In genomic region chr7:88361357-88361756, GRCh38 we compare ENCODE assay signal across 19 cellular contexts.
DNase-seq lines count a peak whose midpoint lies in the region; TF ChIP-seq lines count a peak whose summit lies in the region.
"Had no signal": no experiment of that assay in that cellular context is flagged by ENCODE, and none has a peak within 500 bp of the region (broad histone marks: within the 10 kb centered on the region; RNA-seq: fewer than 3 reads in every experiment).

No MANE protein-coding gene starts in this region.

- H3K27me3 Mint-ChIP-seq in nephron progenitor cell (ENCODE audit: low read depth, poor library complexity), result no peaks in the 10 kb centered on the region
- H3K27me3 Mint-ChIP-seq: memory B cell had no signal

- H3K9me3 Mint-ChIP-seq in nephron progenitor cell, result peaks cover 19% of the 10 kb centered on the region
- H3K9me3 Mint-ChIP-seq: activated CD4-positive, alpha-beta T cell treated with anti-CD3 and anti-CD28 coated beads, Interleukin-2, amount 10 ng/mL, durations not matched to agents 24 days and 14 days; endodermal cell; memory B cell; neural progenitor cell; stimulated activated naive B cell treated with anti-CD40 and anti-IgM and Interleukin-4, amounts not matched to agents 10 μg/mL and 1 μg/mL and 100 μg/mL, for 72 hours had no signal

- peaks cover 41% of the 10 kb centered on the region for H3K4me1 Mint-ChIP-seq in nephron progenitor cell

- no peaks in the 10 kb centered on the region for H3K36me3 Mint-ChIP-seq in nephron progenitor cell (ENCODE audit: low read depth)
- H3K36me3 Mint-ChIP-seq: memory B cell; neural progenitor cell; stimulated activated naive B cell treated with anti-CD40 and anti-IgM and Interleukin-4, amounts not matched to agents 10 μg/mL and 1 μg/mL and 100 μg/mL, for 72 hours had no signal

- DNase-seq in NCI-H2107 treated with DMSO at 0.1 percent for 48 hours (lab: John Stamatoyannopoulos, UW; ENCODE audit: unreplicated experiment), result peak; percentile 16
- no peak for DNase-seq in NCI-H2107 (lab: John Stamatoyannopoulos, UW)
- DNase-seq in MV-4-11 (lab: John Stamatoyannopoulos, UW), result peak; percentile 0
- DNase-seq in OCI-M1 (lab: John Stamatoyannopoulos, UW), result peak; percentile 36
- peak; percentile 50 for DNase-seq in nephron progenitor cell
- no peak for DNase-seq in glomerular visceral epithelial cell (ENCODE audit: extremely low spot score)
- DNase-seq in GF-D8 (lab: John Stamatoyannopoulos, UW), result no peak
- DNase-seq in HCEC 1CT, result no peak
- DNase-seq: activated CD4-positive, alpha-beta T cell treated with anti-CD3 and anti-CD28 coated beads, Interleukin-2, amount 10 ng/mL, durations not matched to agents 24 days and 14 days; activated naive CD4-positive, alpha-beta T cell treated with anti-CD3 and anti-CD28 coated beads, Interleukin-2, amount 50 U/mL, for 16 hours; C1 segment of cervical spinal cord; DMS153; endodermal cell; NCI-H1048; PC-9; stimulated activated CD4-positive, alpha-beta T cell treated with anti-CD3 and anti-CD28 coated beads, Interleukin-15, amount 100 ng/mL, for 24 hours; stimulated activated naive B cell treated with anti-CD40 and anti-IgM and Interleukin-4, amounts not matched to agents 10 μg/mL and 1 μg/mL and 100 μg/mL, for 72 hours had no signal

- peak overlapping the region; percentile 68 for H3K27ac Mint-ChIP-seq in nephron progenitor cell
- H3K27ac Mint-ChIP-seq: activated CD4-positive, alpha-beta T cell treated with anti-CD3 and anti-CD28 coated beads, Interleukin-2, amount 10 ng/mL, durations not matched to agents 24 days and 14 days; endodermal cell; memory B cell; neural progenitor cell; stimulated activated naive B cell treated with anti-CD40 and anti-IgM and Interleukin-4, amounts not matched to agents 10 μg/mL and 1 μg/mL and 100 μg/mL, for 72 hours had no signal

- TF ChIP-seq CTCF in nephron progenitor cell (IDR thresholded peaks at IDR 0.05), result no peak

- H3K4me3 Mint-ChIP-seq in nephron progenitor cell, result no peak overlapping the region
- H3K4me3 Mint-ChIP-seq: activated CD4-positive, alpha-beta T cell treated with anti-CD3 and anti-CD28 coated beads, Interleukin-2, amount 10 ng/mL, durations not matched to agents 24 days and 14 days; endodermal cell; memory B cell; neural progenitor cell; stimulated activated naive B cell treated with anti-CD40 and anti-IgM and Interleukin-4, amounts not matched to agents 10 μg/mL and 1 μg/mL and 100 μg/mL, for 72 hours had no signal

Comparison
In these comparisons a context has a peak if more than half of its experiments do, and no peak if none do; other contexts are left out.
1. DNase-seq: peak in NCI-H2107 treated with DMSO at 0.1 percent for 48 hours (single experiment), MV-4-11 (single experiment), OCI-M1 (single experiment) and nephron progenitor cell (single experiment); none in NCI-H2107 (single experiment), glomerular visceral epithelial cell (single experiment), GF-D8 (single experiment) and HCEC 1CT (single experiment).